ENCODE assay signal across 8 cellular contexts in genomic region chr15:69462493-69463181, GRCh38. TPM values are rescaled to one million over a fixed set of nuclear protein-coding genes. Genes with fewer than 3 reads are reported as not detected.
A peak's percentile ranks its signal among the peaks of the same experiment; 100 is the strongest.
DNase-seq lines count a peak whose midpoint lies in the region; ATAC-seq and TF ChIP-seq lines count a peak whose summit lies in the region.

No MANE protein-coding gene starts in this region.

- TF ChIP-seq CTCF in GM12873 (IDR thresholded peaks at IDR 0.05; ENCODE audit: insufficient read depth, low read depth, low read length, missing control alignments): peak; percentile 91
- TF ChIP-seq CTCF in parathyroid adenoma (IDR thresholded peaks at IDR 0.05): peak; percentile 71
- peak; percentile 93 to 97 (median 95) for TF ChIP-seq CTCF in tibial nerve (IDR thresholded peaks at IDR 0.05)

- peak overlapping the region; percentile 88 for H3K4me2 ChIP-seq in parathyroid adenoma (ENCODE audit: low read length)

- peak overlapping the region; percentile 94 for H2AFZ ChIP-seq in parathyroid adenoma

- H3K9me3 ChIP-seq in adipocyte (ENCODE audit: control insufficient read depth, low read length) (no peaks in the 10 kb centered on the region), parathyroid adenoma (ENCODE audit: control insufficient read depth, low read length) (no peaks in the 10 kb centered on the region), tibial nerve (no peaks in the 10 kb centered on the region)

- H3K27me3 ChIP-seq in adipocyte (replicated peaks; ENCODE audit: control insufficient read depth, insufficient read depth, low read length) (no peaks in the 10 kb centered on the region), parathyroid adenoma (ENCODE audit: control insufficient read depth, insufficient read depth, low read length) (no peaks in the 10 kb centered on the region), tibial nerve (no peaks in the 10 kb centered on the region)

- intact Hi-C loops in cardiac septum (cut with DNase I): no loop called here

- DNase-seq in NCI-H1417 treated with DMSO at 0.1 percent for 48 hours (lab: John Stamatoyannopoulos, UW) (peak; percentile 88), SW 1271 (lab: John Stamatoyannopoulos, UW) (peak; percentile 96 to 99), adipocyte (ENCODE audit: low read depth) (peak; percentile 99), cardiac septum (ENCODE audit: low spot score) (peak; percentile 98), tibial nerve (ENCODE audit: low spot score in 2 of 2) (peak; percentile 89 to 94)

- TF ChIP-seq POLR2A in tibial nerve (IDR thresholded peaks at IDR 0.05): peak; percentile 86 to 90

- WGBS in tibial nerve, 2 donors: 5 to 15% methylated on average over 23 to 24 of the region's 46 CpGs

- peak; percentile 95 for ATAC-seq in HG02759 (IDR thresholded peaks at IDR 0.05; ENCODE audit: unreplicated experiment)

- no peaks in the 10 kb centered on the region for H3K79me2 ChIP-seq in parathyroid adenoma

- H3K36me3 ChIP-seq in adipocyte (ENCODE audit: control insufficient read depth, insufficient read depth, low read length, severe bottlenecking) (no peaks in the 10 kb centered on the region), parathyroid adenoma (ENCODE audit: control insufficient read depth, insufficient read depth, low read length) (no peaks in the 10 kb centered on the region), tibial nerve (peaks cover 0 to 4% (median 0%) of the 10 kb centered on the region in 3 donors)

- peaks cover 25% of the 10 kb centered on the region for H3K4me1 ChIP-seq in adipocyte (ENCODE audit: control insufficient read depth, insufficient read depth, low read length)
- H3K4me1 ChIP-seq in parathyroid adenoma: no peaks in the 10 kb centered on the region
- peaks cover 0 to 19% (median 3%) of the 10 kb centered on the region in 4 donors for H3K4me1 ChIP-seq in tibial nerve

- peak; percentile 84 to 94 for TF ChIP-seq EP300 in tibial nerve (IDR thresholded peaks at IDR 0.05)

- H3K9ac ChIP-seq in adipocyte (ENCODE audit: low read length) (peak overlapping the region; percentile 93), parathyroid adenoma (no peak overlapping the region)

- peak overlapping the region; percentile 78 for H3K27ac ChIP-seq in parathyroid adenoma
- H3K27ac ChIP-seq in tibial nerve: peak overlapping the region; percentile 84 to 98 (median 90)

- H3K4me3 ChIP-seq in adipocyte (ENCODE audit: low read length) (peak overlapping the region; percentile 83), parathyroid adenoma (ENCODE audit: low read depth, low read length) (peak overlapping the region; percentile 58), tibial nerve (peak overlapping the region; percentile 38 to 59 (median 50))

RNA-seq across cellular contexts. Expression of gene RPLP1, which starts 10.0 kb away (rescaled TPM):
- total RNA-seq in cardiac septum (1,178 TPM), tibial nerve (100 to 1,000 TPM; 435 to 693 (median 620) TPM)

RNA-seq across cellular contexts. Expression of gene KIF23, which starts 48.5 kb away (rescaled TPM):
- total RNA-seq in cardiac septum (1.3 TPM), tibial nerve (10 to 100 TPM in 2 of 4 donors, 1 to 10 TPM in 2; 4.5 to 13.2 (median 8.9) TPM)

Comparison
In these comparisons a context has a peak if more than half of its experiments do, and no peak if none do; other contexts are left out.
1. Peak in every context shown above with its lines: DNase-seq, ATAC-seq, H3K4me3 ChIP-seq and H3K27ac ChIP-seq.